In genomic region chr11:67354314-67355022, GRCh38 we compare ENCODE assay signal across 1 cellular context.
A peak's percentile ranks its signal among the peaks of the same experiment; 100 is the strongest.
TF ChIP-seq lines count a peak whose summit lies in the region.

No MANE protein-coding gene starts in this region.

TF ChIP-seq in HepG2, 621 proteins besides CTCF, POLR2A, EP300 and RAD21 (continued from another document and continues in another):
- TF ChIP-seq CSRNP1 (CRISPR knock-in tag; IDR thresholded peaks at IDR 0.05) (no peak), ZNF609 (CRISPR knock-in tag; IDR thresholded peaks at IDR 0.05; ENCODE audit: borderline replicate concordance) (peak; percentile 21; the same call in 1 of the 2 replicates), ZFP36L2 (CRISPR knock-in tag; IDR thresholded peaks at IDR 0.05) (no peak), HNRNPUL1 (IDR thresholded peaks at IDR 0.05; ENCODE audit: low read depth, low read length) (no peak), STAT5B (CRISPR knock-in tag; IDR thresholded peaks at IDR 0.05) (no peak), SP4 (CRISPR knock-in tag; IDR thresholded peaks at IDR 0.05) (peak; percentile 46), LCORL (IDR thresholded peaks at IDR 0.05) (no peak), LCORL (CRISPR knock-in tag; IDR thresholded peaks at IDR 0.05) (peak; percentile 76), MIER2 (CRISPR knock-in tag; IDR thresholded peaks at IDR 0.05) (no peak), ZNF512B (CRISPR knock-in tag; IDR thresholded peaks at IDR 0.05; ENCODE audit: borderline replicate concordance) (no peak), SSRP1 (CRISPR knock-in tag; IDR thresholded peaks at IDR 0.05) (no peak; the same call in 1 of the 2 replicates), MEF2D (CRISPR knock-in tag; IDR thresholded peaks at IDR 0.05) (peak; percentile 81; the same call in 1 of the 2 replicates), GATAD1 (CRISPR knock-in tag; IDR thresholded peaks at IDR 0.05) (peak; percentile 74; the same call in 1 of the 2 replicates), PAWR (CRISPR knock-in tag; IDR thresholded peaks at IDR 0.05; ENCODE audit: borderline replicate concordance) (no peak), ZNF605 (CRISPR knock-in tag; IDR thresholded peaks at IDR 0.05) (peak; percentile 60), ZNF883 (CRISPR knock-in tag; IDR thresholded peaks at IDR 0.05; ENCODE audit: not compliant biosample characterization) (no peak), HDAC1 (CRISPR knock-in tag; IDR thresholded peaks at IDR 0.05) (no peak; the same call in 1 of the 2 replicates), RARG (CRISPR knock-in tag; IDR thresholded peaks at IDR 0.05; ENCODE audit: low read depth) (no peak), ZNF841 (CRISPR knock-in tag; IDR thresholded peaks at IDR 0.05; ENCODE audit: borderline replicate concordance) (no peak), BORCS8-MEF2B (CRISPR knock-in tag; IDR thresholded peaks at IDR 0.05) (no peak)
- TF ChIP-seq, protein P1, sequence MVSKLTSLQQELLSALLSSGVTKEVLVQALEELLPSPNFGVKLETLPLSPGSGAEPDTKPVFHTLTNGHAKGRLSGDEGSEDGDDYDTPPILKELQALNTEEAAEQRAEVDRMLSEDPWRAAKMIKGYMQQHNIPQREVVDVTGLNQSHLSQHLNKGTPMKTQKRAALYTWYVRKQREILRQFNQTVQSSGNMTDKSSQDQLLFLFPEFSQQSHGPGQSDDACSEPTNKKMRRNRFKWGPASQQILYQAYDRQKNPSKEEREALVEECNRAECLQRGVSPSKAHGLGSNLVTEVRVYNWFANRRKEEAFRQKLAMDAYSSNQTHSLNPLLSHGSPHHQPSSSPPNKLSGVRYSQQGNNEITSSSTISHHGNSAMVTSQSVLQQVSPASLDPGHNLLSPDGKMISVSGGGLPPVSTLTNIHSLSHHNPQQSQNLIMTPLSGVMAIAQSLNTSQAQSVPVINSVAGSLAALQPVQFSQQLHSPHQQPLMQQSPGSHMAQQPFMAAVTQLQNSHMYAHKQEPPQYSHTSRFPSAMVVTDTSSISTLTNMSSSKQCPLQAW (CRISPR knock-in tag; IDR thresholded peaks at IDR 0.05) = peak; percentile 88
- TF ChIP-seq, protein P2, sequence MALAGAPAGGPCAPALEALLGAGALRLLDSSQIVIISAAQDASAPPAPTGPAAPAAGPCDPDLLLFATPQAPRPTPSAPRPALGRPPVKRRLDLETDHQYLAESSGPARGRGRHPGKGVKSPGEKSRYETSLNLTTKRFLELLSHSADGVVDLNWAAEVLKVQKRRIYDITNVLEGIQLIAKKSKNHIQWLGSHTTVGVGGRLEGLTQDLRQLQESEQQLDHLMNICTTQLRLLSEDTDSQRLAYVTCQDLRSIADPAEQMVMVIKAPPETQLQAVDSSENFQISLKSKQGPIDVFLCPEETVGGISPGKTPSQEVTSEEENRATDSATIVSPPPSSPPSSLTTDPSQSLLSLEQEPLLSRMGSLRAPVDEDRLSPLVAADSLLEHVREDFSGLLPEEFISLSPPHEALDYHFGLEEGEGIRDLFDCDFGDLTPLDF (CRISPR knock-in tag; IDR thresholded peaks at IDR 0.05) = no peak
- TF ChIP-seq, protein P3, sequence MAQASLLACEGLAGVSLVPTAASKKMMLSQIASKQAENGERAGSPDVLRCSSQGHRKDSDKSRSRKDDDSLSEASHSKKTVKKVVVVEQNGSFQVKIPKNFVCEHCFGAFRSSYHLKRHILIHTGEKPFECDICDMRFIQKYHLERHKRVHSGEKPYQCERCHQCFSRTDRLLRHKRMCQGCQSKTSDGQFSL (CRISPR knock-in tag; IDR thresholded peaks at IDR 0.05) = no peak
- TF ChIP-seq, protein P4, sequence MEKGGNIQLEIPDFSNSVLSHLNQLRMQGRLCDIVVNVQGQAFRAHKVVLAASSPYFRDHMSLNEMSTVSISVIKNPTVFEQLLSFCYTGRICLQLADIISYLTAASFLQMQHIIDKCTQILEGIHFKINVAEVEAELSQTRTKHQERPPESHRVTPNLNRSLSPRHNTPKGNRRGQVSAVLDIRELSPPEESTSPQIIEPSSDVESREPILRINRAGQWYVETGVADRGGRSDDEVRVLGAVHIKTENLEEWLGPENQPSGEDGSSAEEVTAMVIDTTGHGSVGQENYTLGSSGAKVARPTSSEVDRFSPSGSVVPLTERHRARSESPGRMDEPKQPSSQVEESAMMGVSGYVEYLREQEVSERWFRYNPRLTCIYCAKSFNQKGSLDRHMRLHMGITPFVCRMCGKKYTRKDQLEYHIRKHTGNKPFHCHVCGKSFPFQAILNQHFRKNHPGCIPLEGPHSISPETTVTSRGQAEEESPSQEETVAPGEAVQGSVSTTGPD (CRISPR knock-in tag; IDR thresholded peaks at IDR 0.05) = no peak
- TF ChIP-seq, protein P5, sequence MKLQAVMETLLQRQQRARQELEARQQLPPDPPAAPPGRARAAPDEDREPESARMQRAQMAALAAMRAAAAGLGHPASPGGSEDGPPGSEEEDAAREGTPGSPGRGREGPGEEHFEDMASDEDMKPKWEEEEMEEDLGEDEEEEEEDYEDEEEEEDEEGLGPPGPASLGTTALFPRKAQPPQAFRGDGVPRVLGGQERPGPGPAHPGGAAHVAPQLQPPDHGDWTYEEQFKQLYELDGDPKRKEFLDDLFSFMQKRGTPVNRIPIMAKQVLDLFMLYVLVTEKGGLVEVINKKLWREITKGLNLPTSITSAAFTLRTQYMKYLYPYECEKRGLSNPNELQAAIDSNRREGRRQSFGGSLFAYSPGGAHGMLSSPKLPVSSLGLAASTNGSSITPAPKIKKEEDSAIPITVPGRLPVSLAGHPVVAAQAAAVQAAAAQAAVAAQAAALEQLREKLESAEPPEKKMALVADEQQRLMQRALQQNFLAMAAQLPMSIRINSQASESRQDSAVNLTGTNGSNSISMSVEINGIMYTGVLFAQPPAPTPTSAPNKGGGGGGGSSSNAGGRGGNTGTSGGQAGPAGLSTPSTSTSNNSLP (IDR thresholded peaks at IDR 0.05; ENCODE audit: low read depth, low read length) = no peak
- TF ChIP-seq, protein P6, sequence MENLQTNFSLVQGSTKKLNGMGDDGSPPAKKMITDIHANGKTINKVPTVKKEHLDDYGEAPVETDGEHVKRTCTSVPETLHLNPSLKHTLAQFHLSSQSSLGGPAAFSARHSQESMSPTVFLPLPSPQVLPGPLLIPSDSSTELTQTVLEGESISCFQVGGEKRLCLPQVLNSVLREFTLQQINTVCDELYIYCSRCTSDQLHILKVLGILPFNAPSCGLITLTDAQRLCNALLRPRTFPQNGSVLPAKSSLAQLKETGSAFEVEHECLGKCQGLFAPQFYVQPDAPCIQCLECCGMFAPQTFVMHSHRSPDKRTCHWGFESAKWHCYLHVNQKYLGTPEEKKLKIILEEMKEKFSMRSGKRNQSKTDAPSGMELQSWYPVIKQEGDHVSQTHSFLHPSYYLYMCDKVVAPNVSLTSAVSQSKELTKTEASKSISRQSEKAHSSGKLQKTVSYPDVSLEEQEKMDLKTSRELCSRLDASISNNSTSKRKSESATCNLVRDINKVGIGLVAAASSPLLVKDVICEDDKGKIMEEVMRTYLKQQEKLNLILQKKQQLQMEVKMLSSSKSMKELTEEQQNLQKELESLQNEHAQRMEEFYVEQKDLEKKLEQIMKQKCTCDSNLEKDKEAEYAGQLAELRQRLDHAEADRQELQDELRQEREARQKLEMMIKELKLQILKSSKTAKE (CRISPR knock-in tag; IDR thresholded peaks at IDR 0.05; ENCODE audit: borderline replicate concordance) = no peak
- TF ChIP-seq, protein P7, sequence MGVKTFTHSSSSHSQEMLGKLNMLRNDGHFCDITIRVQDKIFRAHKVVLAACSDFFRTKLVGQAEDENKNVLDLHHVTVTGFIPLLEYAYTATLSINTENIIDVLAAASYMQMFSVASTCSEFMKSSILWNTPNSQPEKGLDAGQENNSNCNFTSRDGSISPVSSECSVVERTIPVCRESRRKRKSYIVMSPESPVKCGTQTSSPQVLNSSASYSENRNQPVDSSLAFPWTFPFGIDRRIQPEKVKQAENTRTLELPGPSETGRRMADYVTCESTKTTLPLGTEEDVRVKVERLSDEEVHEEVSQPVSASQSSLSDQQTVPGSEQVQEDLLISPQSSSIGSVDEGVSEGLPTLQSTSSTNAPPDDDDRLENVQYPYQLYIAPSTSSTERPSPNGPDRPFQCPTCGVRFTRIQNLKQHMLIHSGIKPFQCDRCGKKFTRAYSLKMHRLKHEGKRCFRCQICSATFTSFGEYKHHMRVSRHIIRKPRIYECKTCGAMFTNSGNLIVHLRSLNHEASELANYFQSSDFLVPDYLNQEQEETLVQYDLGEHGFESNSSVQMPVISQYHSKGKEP (CRISPR knock-in tag; IDR thresholded peaks at IDR 0.05) = no peak
- TF ChIP-seq, protein P8, sequence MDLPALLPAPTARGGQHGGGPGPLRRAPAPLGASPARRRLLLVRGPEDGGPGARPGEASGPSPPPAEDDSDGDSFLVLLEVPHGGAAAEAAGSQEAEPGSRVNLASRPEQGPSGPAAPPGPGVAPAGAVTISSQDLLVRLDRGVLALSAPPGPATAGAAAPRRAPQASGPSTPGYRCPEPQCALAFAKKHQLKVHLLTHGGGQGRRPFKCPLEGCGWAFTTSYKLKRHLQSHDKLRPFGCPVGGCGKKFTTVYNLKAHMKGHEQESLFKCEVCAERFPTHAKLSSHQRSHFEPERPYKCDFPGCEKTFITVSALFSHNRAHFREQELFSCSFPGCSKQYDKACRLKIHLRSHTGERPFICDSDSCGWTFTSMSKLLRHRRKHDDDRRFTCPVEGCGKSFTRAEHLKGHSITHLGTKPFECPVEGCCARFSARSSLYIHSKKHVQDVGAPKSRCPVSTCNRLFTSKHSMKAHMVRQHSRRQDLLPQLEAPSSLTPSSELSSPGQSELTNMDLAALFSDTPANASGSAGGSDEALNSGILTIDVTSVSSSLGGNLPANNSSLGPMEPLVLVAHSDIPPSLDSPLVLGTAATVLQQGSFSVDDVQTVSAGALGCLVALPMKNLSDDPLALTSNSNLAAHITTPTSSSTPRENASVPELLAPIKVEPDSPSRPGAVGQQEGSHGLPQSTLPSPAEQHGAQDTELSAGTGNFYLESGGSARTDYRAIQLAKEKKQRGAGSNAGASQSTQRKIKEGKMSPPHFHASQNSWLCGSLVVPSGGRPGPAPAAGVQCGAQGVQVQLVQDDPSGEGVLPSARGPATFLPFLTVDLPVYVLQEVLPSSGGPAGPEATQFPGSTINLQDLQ (CRISPR knock-in tag; IDR thresholded peaks at IDR 0.05) = no peak
- TF ChIP-seq, protein P9, sequence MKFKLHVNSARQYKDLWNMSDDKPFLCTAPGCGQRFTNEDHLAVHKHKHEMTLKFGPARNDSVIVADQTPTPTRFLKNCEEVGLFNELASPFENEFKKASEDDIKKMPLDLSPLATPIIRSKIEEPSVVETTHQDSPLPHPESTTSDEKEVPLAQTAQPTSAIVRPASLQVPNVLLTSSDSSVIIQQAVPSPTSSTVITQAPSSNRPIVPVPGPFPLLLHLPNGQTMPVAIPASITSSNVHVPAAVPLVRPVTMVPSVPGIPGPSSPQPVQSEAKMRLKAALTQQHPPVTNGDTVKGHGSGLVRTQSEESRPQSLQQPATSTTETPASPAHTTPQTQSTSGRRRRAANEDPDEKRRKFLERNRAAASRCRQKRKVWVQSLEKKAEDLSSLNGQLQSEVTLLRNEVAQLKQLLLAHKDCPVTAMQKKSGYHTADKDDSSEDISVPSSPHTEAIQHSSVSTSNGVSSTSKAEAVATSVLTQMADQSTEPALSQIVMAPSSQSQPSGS (CRISPR knock-in tag; IDR thresholded peaks at IDR 0.05) = peak; percentile 62; the same call in 1 of the 2 replicates
